In the genomic region with DNA sequence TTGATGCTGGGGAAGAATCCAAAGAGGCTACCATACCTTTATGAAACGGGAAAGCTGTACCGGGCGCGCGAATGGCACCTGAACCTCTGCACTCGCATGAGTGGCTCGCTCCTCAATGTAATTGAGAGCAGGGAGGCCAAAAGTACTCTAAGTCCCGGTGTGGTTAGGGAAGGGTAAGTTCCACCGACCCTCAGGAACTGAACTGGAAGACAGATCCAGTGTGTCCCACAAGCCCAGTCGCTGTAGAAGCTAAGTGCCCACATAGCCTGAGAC, we compare ENCODE assay signal across 8 cellular contexts. TPM values are rescaled to one million over a fixed set of nuclear protein-coding genes. Genes with fewer than 3 reads are reported as not detected.
A peak's percentile ranks its signal among the peaks of the same experiment; 100 is the strongest.
DNase-seq lines count a peak whose midpoint lies in the region; ATAC-seq and TF ChIP-seq lines count a peak whose summit lies in the region.

No MANE protein-coding gene starts in this region.

- H3K36me3 ChIP-seq in DOHH2 (ENCODE audit: control insufficient read depth, low read length) = peaks cover 47% of the 10 kb centered on the region
- H3K36me3 ChIP-seq in lower lobe of right lung = peaks cover 11% of the 10 kb centered on the region
- peaks cover 1% of the 10 kb centered on the region for H3K36me3 ChIP-seq in urinary bladder (ENCODE audit: insufficient read depth)

- TF ChIP-seq CTCF in DOHH2 (IDR thresholded peaks at IDR 0.05; ENCODE audit: low read depth, low read length, poor library complexity, severe bottlenecking) = no peak
- TF ChIP-seq CTCF in cardiac fibroblast (IDR thresholded peaks at IDR 0.05; ENCODE audit: low read depth, low read length) = no peak
- no peak for TF ChIP-seq CTCF in lower lobe of right lung (IDR thresholded peaks at IDR 0.05)

- H3K27me3 ChIP-seq in DOHH2 (ENCODE audit: control insufficient read depth, low read length) (no peaks in the 10 kb centered on the region), lower lobe of right lung (ENCODE audit: low read depth) (no peaks in the 10 kb centered on the region)

- H3K79me2 ChIP-seq in DOHH2 (ENCODE audit: control insufficient read depth, low read length) = peaks cover 70% of the 10 kb centered on the region

- WGBS in urinary bladder = 4% methylated on average over 10 of the region's 10 CpGs

- H3F3A ChIP-seq in DOHH2 (ENCODE audit: control insufficient read depth, insufficient read depth) = peaks cover 14% of the 10 kb centered on the region

- intact Hi-C loops in lower lobe of right lung (cut with DNase I) = no loop called here

- peaks cover 32% of the 10 kb centered on the region for H4K20me1 ChIP-seq in DOHH2 (ENCODE audit: control insufficient read depth, insufficient read depth, low read depth, low read length)

- DNase-seq in NCI-H2171 treated with DMSO at 0.1 percent for 48 hours (lab: John Stamatoyannopoulos, UW) = peak; percentile 26
- DNase-seq in cardiac fibroblast (ENCODE audit: low read depth in 2 of 2) = peak in 1 of 2 donors; percentile 12
- no peak for DNase-seq in lower lobe of right lung
- no peak for DNase-seq in NCI-H1930 (lab: John Stamatoyannopoulos, UW)
- DNase-seq in SW 1271 (lab: John Stamatoyannopoulos, UW) = no peak
- no peak for DNase-seq in H4 (ENCODE audit: low spot score)

- H3K4me1 ChIP-seq in DOHH2 (ENCODE audit: control insufficient read depth, low read length) (peaks cover 41% of the 10 kb centered on the region), lower lobe of right lung (peaks cover 46% of the 10 kb centered on the region), urinary bladder (ENCODE audit: insufficient read depth) (peaks cover 2% of the 10 kb centered on the region)

- H3K4me3 ChIP-seq in DOHH2 (ENCODE audit: low read length) (peak overlapping the region; percentile 93), cardiac fibroblast (replicated peaks in 1 of 2; ENCODE audit: low read depth in 2 of 2, low read length in 2 of 2) (peak overlapping the region; percentile 94 to 96), lower lobe of right lung (peak overlapping the region; percentile 78), urinary bladder (ENCODE audit: low read depth, low read length) (peak overlapping the region; percentile 97)

- H3K4me2 ChIP-seq in DOHH2 (ENCODE audit: low read length) = peak overlapping the region; percentile 94

- H3K9me3 ChIP-seq in DOHH2 (ENCODE audit: control insufficient read depth, insufficient read depth, low read length) = no peaks in the 10 kb centered on the region
- H3K9me3 ChIP-seq in lower lobe of right lung = no peaks in the 10 kb centered on the region

- H3K27ac ChIP-seq in DOHH2 (ENCODE audit: low read depth, low read length) = peak overlapping the region; percentile 91
- H3K27ac ChIP-seq in lower lobe of right lung = peak overlapping the region; percentile 83
- H3K27ac ChIP-seq in urinary bladder (ENCODE audit: low read depth) = no peak overlapping the region

- ATAC-seq in lower lobe of right lung = no peak

- no peaks in the 10 kb centered on the region for H3K9me2 ChIP-seq in DOHH2 (replicated peaks; ENCODE audit: control insufficient read depth, low read length)

RNA-seq across cellular contexts. Expression of gene GATAD2B, which starts 1.0 kb away (rescaled TPM):
- total RNA-seq in lower lobe of right lung = 50.2 TPM
- total RNA-seq in urinary bladder = 11.5 TPM
- 8.5 TPM for polyA plus RNA-seq in urinary bladder
- total RNA-seq in H4 (2014; rRNA removed; shearing (Covaris generic)) = 4.9 and 7.2 TPM in 2 replicates

RNA-seq across cellular contexts. Expression of gene DENND4B, which starts 24.8 kb away (rescaled TPM):
- total RNA-seq in lower lobe of right lung (95.4 TPM), urinary bladder (18.3 TPM)
- 25.1 TPM for polyA plus RNA-seq in urinary bladder
- 3.5 and 4.3 TPM in 2 replicates for total RNA-seq in H4 (2014; rRNA removed; shearing (Covaris generic))

RNA-seq across cellular contexts. Expression of gene CRTC2, which starts 36.7 kb away (rescaled TPM):
- total RNA-seq in lower lobe of right lung (55.8 TPM), urinary bladder (4.3 TPM)
- polyA plus RNA-seq in urinary bladder = 29.8 TPM
- total RNA-seq in H4 (2014; rRNA removed; shearing (Covaris generic)) = 6.5 and 7.0 TPM in 2 replicates

RNA-seq across cellular contexts. Expression of gene SLC39A1, which starts 41.6 kb away (rescaled TPM):
- 98.4 TPM for total RNA-seq in lower lobe of right lung
- total RNA-seq in urinary bladder = 42.6 TPM
- polyA plus RNA-seq in urinary bladder = 121 TPM
- total RNA-seq in H4 (2014; rRNA removed; shearing (Covaris generic)) = 93.2 and 96.9 TPM in 2 replicates

RNA-seq across cellular contexts. Expression of gene CREB3L4, which starts 46.0 kb away (rescaled TPM):
- 12.2 TPM for total RNA-seq in lower lobe of right lung
- total RNA-seq in urinary bladder = 8.7 TPM
- polyA plus RNA-seq in urinary bladder = 12.2 TPM
- 9.6 and 13.3 TPM in 2 replicates for total RNA-seq in H4 (2014; rRNA removed; shearing (Covaris generic))
